Comparison of ENCODE assay signal across 14 cellular contexts in the genomic region with DNA sequence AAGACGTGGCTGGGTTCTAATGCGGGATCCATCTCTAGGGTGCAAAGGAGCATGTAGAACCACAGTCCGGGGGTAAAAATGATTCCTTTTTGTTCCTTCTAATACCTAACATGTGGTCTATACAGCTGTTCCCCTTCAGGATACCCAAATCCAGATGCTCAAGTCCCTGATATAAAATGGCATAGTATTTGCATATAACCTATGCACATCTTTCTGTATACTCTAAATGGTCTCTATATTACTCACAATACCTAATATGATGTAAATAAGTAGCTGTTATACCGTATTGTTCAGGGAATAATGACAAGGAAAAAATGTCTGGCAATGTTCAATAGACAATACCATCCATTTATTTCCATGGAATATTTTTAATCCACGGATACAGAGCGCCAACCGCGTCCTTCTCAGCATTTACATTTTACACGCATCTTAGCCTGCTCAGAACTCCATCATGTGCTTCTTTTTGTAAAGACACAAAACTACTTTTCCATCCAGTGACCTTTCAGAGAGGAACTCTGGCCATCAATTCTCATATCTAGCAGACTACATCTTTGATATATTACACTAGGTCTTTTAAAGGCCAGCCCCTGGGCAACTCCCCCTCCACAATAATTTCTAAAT.
"Had no signal": no experiment of that assay in that cellular context is flagged by ENCODE, and none has a peak within 500 bp of the region (broad histone marks: within the 10 kb centered on the region; RNA-seq: fewer than 3 reads in every experiment).

No MANE protein-coding gene starts in this region.

- H3K4me1 ChIP-seq: parathyroid adenoma, transverse colon had no signal

- H3K27me3 ChIP-seq: heart right ventricle, transverse colon had no signal

- H3K9ac ChIP-seq: parathyroid adenoma had no signal

- H3K4me3 ChIP-seq: heart right ventricle, lung, skin epidermis, transverse colon had no signal

- H3K27ac ChIP-seq: foreskin keratinocyte, parathyroid adenoma had no signal

- H3K9me3 ChIP-seq: heart right ventricle, transverse colon had no signal

- ATAC-seq: left colon had no signal

- DNase-seq: activated CD4-positive, alpha-beta T cell treated with anti-CD3 and anti-CD28 coated beads, Interleukin-2, amount 10 ng/mL, durations not matched to agents 7 days and 5 days; activated naive CD8-positive, alpha-beta T cell treated with anti-CD3 and anti-CD28 coated beads, Interleukin-2, amount 10 ng/mL, durations not matched to agents 7 days and 5 days; aorta; effector memory CD4-positive, alpha-beta T cell; heart right ventricle; left colon; naive B cell; stimulated activated CD4-positive, alpha-beta T cell treated with anti-CD3 and anti-CD28 coated beads, Interleukin-15, amount 100 ng/mL, for 24 hours; stimulated activated naive CD4-positive, alpha-beta T cell; transverse colon had no signal

- H3K36me3 ChIP-seq: transverse colon had no signal
